ENCODE assay signal across 1 cellular context in genomic region chr20:63448050-63448449, GRCh38.
TF ChIP-seq lines count a peak whose summit lies in the region.

No MANE protein-coding gene starts in this region.

TF ChIP-seq in GM23338, 12 proteins besides CTCF, POLR2A, EP300 and RAD21 (continued from another document):
- TF ChIP-seq REST (IDR thresholded peaks at IDR 0.05; ENCODE audit: unreplicated experiment) (no peak), ETS1 (IDR thresholded peaks at IDR 0.05) (no peak), JUNB (IDR thresholded peaks at IDR 0.05; ENCODE audit: unreplicated experiment) (no peak)
